ENCODE assay signal across 9 cellular contexts in the genomic region with DNA sequence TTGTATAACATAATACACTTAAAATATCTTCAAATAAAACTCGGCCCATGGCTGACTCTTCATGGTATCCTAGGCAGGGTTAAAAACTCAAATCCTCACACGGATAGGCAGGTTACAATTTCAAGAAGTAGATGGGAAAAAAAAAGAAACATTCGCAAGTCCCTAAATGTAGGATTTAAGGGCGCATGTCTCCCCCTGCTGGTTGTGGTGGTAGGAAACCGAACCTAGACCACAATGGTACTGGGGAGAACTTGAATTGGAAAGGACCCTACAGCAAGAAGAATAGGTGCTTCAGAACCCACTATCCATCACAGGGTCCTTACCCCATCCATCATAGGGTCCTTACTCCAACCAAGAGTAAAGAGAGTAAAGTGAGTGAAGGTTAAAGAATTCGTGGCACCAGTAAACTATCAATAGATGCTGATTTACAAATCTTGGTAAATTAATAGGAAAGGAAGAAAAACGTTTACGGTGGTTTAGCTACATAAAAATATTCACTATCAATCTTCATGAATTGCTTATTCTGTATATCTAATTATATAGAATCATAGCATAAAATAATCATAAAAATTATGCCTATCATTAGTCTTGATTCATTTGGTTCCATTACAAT. TPM values are rescaled to one million over a fixed set of nuclear protein-coding genes. Genes with fewer than 3 reads are reported as not detected.
DNase-seq lines count a peak whose midpoint lies in the region; ATAC-seq and TF ChIP-seq lines count a peak whose summit lies in the region.
"Had no signal": no experiment of that assay in that cellular context is flagged by ENCODE, and none has a peak within 500 bp of the region (broad histone marks: within the 10 kb centered on the region; RNA-seq: fewer than 3 reads in every experiment).

No MANE protein-coding gene starts in this region.

- H2BK15ac ChIP-seq in neuronal stem cell (ENCODE audit: low read length) = no peak overlapping the region

- no peaks in the 10 kb centered on the region for H3K9me2 ChIP-seq in PC-3 (replicated peaks; ENCODE audit: low read length)

- peak overlapping the region; percentile 14 for H3K4me3 Mint-ChIP-seq in Calu3 (ENCODE audit: low read depth, unreplicated experiment)
- no peak overlapping the region for H3K4me3 Mint-ChIP-seq in activated T-cell treated with anti-CD3 and anti-CD28 coated beads, Interleukin-2, amount 50 U/mL, for 4 hours

- no peaks in the 10 kb centered on the region for H3K9me3 Mint-ChIP-seq in Calu3 (ENCODE audit: low read depth, unreplicated experiment)
- peaks cover 10% of the 10 kb centered on the region for H3K9me3 Mint-ChIP-seq in activated T-cell treated with anti-CD3 and anti-CD28 coated beads, Interleukin-2, amount 50 U/mL, for 4 hours

- no peak overlapping the region for H3K23ac ChIP-seq in neuronal stem cell (ENCODE audit: low read depth, low read length, poor library complexity)

- TF ChIP-seq CTCF in Calu3 (IDR thresholded peaks at IDR 0.05; ENCODE audit: unreplicated experiment) (peak; percentile 56), PC-3 (conservative IDR thresholded peaks at IDR 0.05; ENCODE audit: low read depth, low read length) (peak; percentile 99)

- H3K36me3 ChIP-seq in PC-3 (ENCODE audit: low read depth, low read length) (peaks cover 4% of the 10 kb centered on the region; the same call in 1 of the 2 replicates), neuronal stem cell (replicated peaks in 1 of 2; ENCODE audit: control insufficient read depth in 2 of 2, insufficient read depth in 2 of 2, low read length in 2 of 2) (no peaks in the 10 kb centered on the region)

- H3K4me2 ChIP-seq in PC-3 (ENCODE audit: low read length) (no peak overlapping the region), neuronal stem cell (ENCODE audit: insufficient read depth, low read length, poor library complexity, severe bottlenecking) (no peak overlapping the region)

- no peak overlapping the region for H2AK5ac ChIP-seq in neuronal stem cell (ENCODE audit: low read depth, low read length)

- H2BK120ac ChIP-seq in neuronal stem cell (ENCODE audit: low read depth, low read length) = no peak overlapping the region

- H3K79me1 ChIP-seq in neuronal stem cell (ENCODE audit: low read depth, low read length) = peaks cover 7% of the 10 kb centered on the region

- H3K79me2 ChIP-seq in PC-3 (ENCODE audit: low read length) = peaks cover 32% of the 10 kb centered on the region

- no peak overlapping the region for H2AFZ ChIP-seq in PC-3 (ENCODE audit: low read length)
- H2AFZ ChIP-seq in neuronal stem cell (ENCODE audit: low read length) = no peak overlapping the region

- H3K27ac ChIP-seq in PC-3 (ENCODE audit: low read length) (no peak overlapping the region), neuronal stem cell (replicated peaks; ENCODE audit: low read length) (no peak overlapping the region), substantia nigra (ENCODE audit: low read depth, low read length, poor library complexity, severe bottlenecking) (no peak overlapping the region)

- peaks cover 40% of the 10 kb centered on the region for H3K4me1 Mint-ChIP-seq in Calu3 (ENCODE audit: low read depth, unreplicated experiment)
- peaks cover 30% of the 10 kb centered on the region for H3K4me1 Mint-ChIP-seq in activated T-cell treated with anti-CD3 and anti-CD28 coated beads, Interleukin-2, amount 50 U/mL, for 4 hours (ENCODE audit: low read depth)

- H3K4me3 ChIP-seq in PC-3 (ENCODE audit: low read length) (no peak overlapping the region), neuronal stem cell (ENCODE audit: low read length in 2 of 2) (no peak overlapping the region)

- no peak overlapping the region for H4K91ac ChIP-seq in neuronal stem cell (ENCODE audit: low read depth, low read length, poor library complexity)

- H3K27me3 Mint-ChIP-seq in Calu3 (ENCODE audit: unreplicated experiment) = no peaks in the 10 kb centered on the region
- no peaks in the 10 kb centered on the region for H3K27me3 Mint-ChIP-seq in activated T-cell treated with anti-CD3 and anti-CD28 coated beads, Interleukin-2, amount 50 U/mL, for 4 hours (ENCODE audit: low read depth)

- H3K14ac ChIP-seq in neuronal stem cell (ENCODE audit: low read length) = no peak overlapping the region

- H4K8ac ChIP-seq in neuronal stem cell (ENCODE audit: low read depth, low read length) = no peak overlapping the region

- no peak overlapping the region for H3K9ac ChIP-seq in PC-3 (ENCODE audit: low read length)
- no peak overlapping the region for H3K9ac ChIP-seq in neuronal stem cell (ENCODE audit: low read depth, low read length, poor library complexity)

- CTCF ChIA-PET in Calu3 (lab: Charles Lee) = interaction anchor here (1.0 to 1.2 kb wide), 2 partner anchors 29 to 222 kb away, joined by 3 to 4 read pairs; no protein-coding TSS in a partner anchor
- CTCF ChIA-PET in PC-3 (lab: Charles Lee) = interaction anchor here (0.5 to 1.2 kb wide), 3 partner anchors 24 to 219 kb away, joined by 5 to 6 read pairs (median 6); no protein-coding TSS in a partner anchor

- DNase-seq in Calu3 = peak; percentile 86
- peak; percentile 79 for DNase-seq in KBM-7
- DNase-seq in PC-3 = peak; percentile 98
- peak; percentile 70 for DNase-seq in activated T-cell treated with anti-CD3 and anti-CD28 coated beads, Interleukin-2, amount 50 U/mL, for 4 hours
- DNase-seq in fibroblast of peridontal ligament (ENCODE audit: extremely low read depth) = peak; percentile 81
- DNase-seq in neuronal stem cell (ENCODE audit: low spot score) = peak; percentile 79
- DNase-seq in substantia nigra (lab: John Stamatoyannopoulos, UW) = peak in 35 of 49 donors; percentile 6 to 72 (median 48)

- H2BK12ac ChIP-seq in neuronal stem cell (ENCODE audit: low read length) = no peak overlapping the region

- H3K9me3 ChIP-seq in PC-3 (ENCODE audit: low read length) (peaks cover 14% of the 10 kb centered on the region), neuronal stem cell (replicated peaks in 1 of 2; ENCODE audit: control insufficient read depth in 2 of 2, insufficient read depth in 1 of 2, low read depth in 1 of 2, low read length in 2 of 2) (peaks cover 2 to 11% of the 10 kb centered on the region in 2 donors)

- no CpG with 5 or more reads among the region's 8 CpGs for WGBS in neuronal stem cell (ENCODE audit: extremely low coverage in 2 of 2, insufficient read length in 2 of 2, insufficient replicate concordance in 1 of 2), 2 donors

- ATAC-seq in PC-3 = no peak
- no peak for ATAC-seq in activated T-cell treated with anti-CD3 and anti-CD28 coated beads, Interleukin-2, amount 50 U/mL, for 4 hours
- ATAC-seq in GM21528 (IDR thresholded peaks at IDR 0.05; ENCODE audit: low FRiP score, unreplicated experiment) = no peak

- BruUV-seq in Calu3 (replicated peaks; lab: Mats Ljungman, UMichigan) (no TSS peak), PC-3 (replicated peaks; lab: Mats Ljungman, UMichigan) (no TSS peak)

- no peak overlapping the region for H2BK5ac ChIP-seq in neuronal stem cell (ENCODE audit: low read length)

- in situ Hi-C loops in KBM-7 (cut with MboI; ENCODE audit: low pct_unique_long_range_greater_than_20kb, low sequenced_read_pairs) = no loop called here

- peaks cover 26% of the 10 kb centered on the region for H3K4me1 ChIP-seq in PC-3 (ENCODE audit: insufficient read depth, low read length)
- peaks cover 10 to 11% of the 10 kb centered on the region in 2 donors for H3K4me1 ChIP-seq in neuronal stem cell (ENCODE audit: control insufficient read depth in 2 of 2, insufficient read depth in 1 of 2, low read depth in 1 of 2, low read length in 2 of 2)

- H3K27me3 ChIP-seq in PC-3 (ENCODE audit: low read length) (no peaks in the 10 kb centered on the region), neuronal stem cell (ENCODE audit: control insufficient read depth in 3 of 3, insufficient read depth in 3 of 3, low read depth in 1 of 3, low read length in 3 of 3) (no peaks in the 10 kb centered on the region)

- no peaks in the 10 kb centered on the region for H4K20me1 ChIP-seq in PC-3 (ENCODE audit: low read length)

- H3K27ac Mint-ChIP-seq in Calu3 (ENCODE audit: unreplicated experiment) = no peak overlapping the region

- intact Hi-C loops in Calu3 (cut with micrococcal nuclease; ENCODE audit: unreplicated experiment) = loop anchor here (1.0 kb wide), 2 partner anchors 24 to 218 kb away; no protein-coding TSS in a partner anchor
- intact Hi-C loops in PC-3 (cut with micrococcal nuclease) = loop anchor here (1.0 to 2.0 kb wide), 3 partner anchors 24 to 218 kb away; no protein-coding TSS in a partner anchor

- H3K4ac ChIP-seq in neuronal stem cell (ENCODE audit: low read length) = no peak overlapping the region

- peaks cover 24% of the 10 kb centered on the region for H3K36me3 Mint-ChIP-seq in Calu3 (ENCODE audit: insufficient read depth, unreplicated experiment)
- H3K36me3 Mint-ChIP-seq in activated T-cell treated with anti-CD3 and anti-CD28 coated beads, Interleukin-2, amount 50 U/mL, for 4 hours (ENCODE audit: insufficient read depth) = peaks cover 1% of the 10 kb centered on the region

- no peaks in the 10 kb centered on the region for H3F3A ChIP-seq in PC-3 (ENCODE audit: low read length, unreplicated experiment)

- POLR2A ChIA-PET in PC-3 (lab: Charles Lee; ENCODE audit: unreplicated experiment) = interaction anchor here (0.7 kb wide), 1 partner anchor 55 kb away, joined by 4 read pairs; no protein-coding TSS in a partner anchor

- H3K18ac ChIP-seq in neuronal stem cell (ENCODE audit: low read length) = no peak overlapping the region

RNA-seq across cellular contexts. Expression of gene CIPC, which starts 3.3 kb away (rescaled TPM):
- total RNA-seq in Calu3 (2022) (16.5 and 18.9 TPM in 2 replicates), PC-3 (2014; rRNA removed) (26.0 and 26.6 TPM in 2 replicates)
- 10 to 100 TPM in 1 of 3 donors, 1 to 10 TPM in 2; 9.0 to 10.2 (median 9.4) TPM for total RNA-seq in activated T-cell treated with anti-CD3 and anti-CD28 coated beads, Interleukin-2, amount 50 U/mL, for 4 hours
- polyA plus RNA-seq in neuronal stem cell (2013, experiment 1 of 2) = 14.2 TPM
- polyA plus RNA-seq in neuronal stem cell (2013, experiment 2 of 2) = 14.6 TPM

RNA-seq across cellular contexts. Expression of gene ZDHHC22, which starts 46.8 kb away (rescaled TPM):
- total RNA-seq in Calu3 (2022) = not detected in 2 replicates
- total RNA-seq in PC-3 (2014; rRNA removed) = 0.15 and 0.81 TPM in 2 replicates
- total RNA-seq in activated T-cell treated with anti-CD3 and anti-CD28 coated beads, Interleukin-2, amount 50 U/mL, for 4 hours = not detected
- 0.53 TPM for polyA plus RNA-seq in neuronal stem cell (2013, experiment 1 of 2)
- 0.54 TPM for polyA plus RNA-seq in neuronal stem cell (2013, experiment 2 of 2)
- total RNA-seq: T-helper 1 cell treated with Interleukin-12 subunit alpha and Interleukin-12 subunit beta and Interleukin-4 antibody, amounts not matched to agents 30 ng/mL and 1 ng/mL, for 36 hours had no signal

Comparison
In these comparisons a context has a peak if more than half of its experiments do, and no peak if none do; other contexts are left out.
1. DNase-seq: peak in every context shown above with its lines; median percentile 98 in PC-3; 86 in Calu3; 81 in fibroblast of peridontal ligament; 79 in KBM-7; 79 in neuronal stem cell; 70 in activated T-cell treated with anti-CD3 and anti-CD28 coated beads, Interleukin-2, amount 50 U/mL, for 4 hours; 48 in substantia nigra.